In genomic region chr22:45991108-45991507, GRCh38 we compare ENCODE assay signal across 33 cellular contexts. TPM values are rescaled to one million over a fixed set of nuclear protein-coding genes. Genes with fewer than 3 reads are reported as not detected.
"Had no signal": no experiment of that assay in that cellular context is flagged by ENCODE, and none has a peak within 500 bp of the region (broad histone marks: within the 10 kb centered on the region; RNA-seq: fewer than 3 reads in every experiment).

No MANE protein-coding gene starts in this region.

- DNase-seq: activated CD4-positive, alpha-beta T cell treated with anti-CD3 and anti-CD28 coated beads for 36 hours; activated CD4-positive, alpha-beta T cell treated with anti-CD3 and anti-CD28 coated beads, Interleukin-2, amount 10 ng/mL, durations not matched to agents 7 days and 5 days; activated CD4-positive, alpha-beta T cell treated with anti-CD3 and anti-CD28 coated beads, Interleukin-2, amount 50 U/mL, for 48 hours; activated CD8-positive, alpha-beta T cell treated with anti-CD3 and anti-CD28 coated beads, Interleukin-2, amount 10 ng/mL, durations not matched to agents 7 days and 5 days; activated gamma-delta T cell; activated naive CD4-positive, alpha-beta T cell treated with Interleukin-2 at 50 U/mL for 16 hours; activated naive CD8-positive, alpha-beta T cell treated with anti-CD3 and anti-CD28 coated beads, Interleukin-2, amount 10 ng/mL, durations not matched to agents 7 days and 5 days; activated T-cell treated with anti-CD3 and anti-CD28 coated beads, Interleukin-2, amount 50 U/mL, for 24 hours; amygdala; colonic mucosa; Karpas-422; NCI-H1105; NCI-H1417 treated with DMSO at 0.1 percent for 48 hours; NCI-H187 treated with DMSO at 0.1 percent for 48 hours; NCI-H2081; NCI-H2227 treated with DMSO at 0.1 percent for 48 hours; NCI-H446; NCI-H510A treated with DMSO at 0.1 percent for 48 hours; NCI-H526 treated with DMSO at 0.1 percent for 48 hours; NCI-H774; SHP77 treated with DMSO at 0.1 percent for 48 hours; T1000 had no signal

- ATAC-seq: activated CD4-positive, alpha-beta T cell treated with anti-CD3 and anti-CD28 coated beads for 36 hours; activated CD4-positive, CD25-positive, alpha-beta regulatory T cell treated with anti-CD3 and anti-CD28 coated beads, Interleukin-2, amount 50 U/mL, for 24 hours; activated CD8-positive, alpha-beta T cell treated with anti-CD3 and anti-CD28 coated beads, Interleukin-2, amount 10 ng/mL, durations not matched to agents 7 days and 5 days; Panc1; WTC11 had no signal

- H3K36me3 ChIP-seq: ascending aorta, cardiac muscle cell, colonic mucosa, SJSA1 had no signal

- H3K27me3 Mint-ChIP-seq: activated naive CD4-positive, alpha-beta T cell treated with anti-CD3 and anti-CD28 coated beads, Interleukin-2, amount 50 U/mL, for 24 hours; central memory CD8-positive, alpha-beta T cell had no signal

- H3K27me3 ChIP-seq: ascending aorta, colonic mucosa, SJSA1 had no signal

- H3K27ac ChIP-seq: ascending aorta, cardiac muscle cell, colonic mucosa, SJSA1 had no signal

- H3K9me3 ChIP-seq: ascending aorta, colonic mucosa, SJSA1 had no signal

- H3K36me3 Mint-ChIP-seq: activated naive CD4-positive, alpha-beta T cell treated with anti-CD3 and anti-CD28 coated beads, Interleukin-2, amount 50 U/mL, for 24 hours; activated naive CD8-positive, alpha-beta T cell treated with anti-CD3 and anti-CD28 coated beads, Interleukin-2, amount 10 ng/mL, durations not matched to agents 7 days and 5 days; WTC11 had no signal

- H3K4me3 ChIP-seq: ascending aorta, cardiac muscle cell, colonic mucosa, SJSA1 had no signal

- H3K4me3 Mint-ChIP-seq: activated CD4-positive, alpha-beta T cell treated with anti-CD3 and anti-CD28 coated beads for 36 hours; activated CD4-positive, alpha-beta T cell treated with anti-CD3 and anti-CD28 coated beads, Interleukin-2, amount 10 ng/mL, durations not matched to agents 7 days and 5 days; activated CD8-positive, alpha-beta T cell treated with anti-CD3 and anti-CD28 coated beads, Interleukin-2, amount 10 ng/mL, durations not matched to agents 7 days and 5 days; activated naive CD4-positive, alpha-beta T cell treated with anti-CD3 and anti-CD28 coated beads, Interleukin-2, amount 50 U/mL, for 24 hours; activated naive CD8-positive, alpha-beta T cell treated with anti-CD3 and anti-CD28 coated beads, Interleukin-2, amount 10 ng/mL, durations not matched to agents 7 days and 5 days; activated T-cell treated with anti-CD3 and anti-CD28 coated beads, Interleukin-2, amount 50 U/mL, for 24 hours; central memory CD8-positive, alpha-beta T cell; WTC11 had no signal

- H3K9me3 Mint-ChIP-seq: activated CD4-positive, alpha-beta T cell treated with anti-CD3 and anti-CD28 coated beads, Interleukin-2, amount 10 ng/mL, durations not matched to agents 7 days and 5 days; activated naive CD4-positive, alpha-beta T cell treated with anti-CD3 and anti-CD28 coated beads, Interleukin-2, amount 50 U/mL, for 24 hours; activated naive CD8-positive, alpha-beta T cell treated with anti-CD3 and anti-CD28 coated beads, Interleukin-2, amount 10 ng/mL, durations not matched to agents 7 days and 5 days; activated T-cell treated with anti-CD3 and anti-CD28 coated beads, Interleukin-2, amount 50 U/mL, for 24 hours; activated T-helper 2 cell treated with anti-CD3 and anti-CD28 coated beads, Interferon-gamma antibody, Interleukin-2, Interleukin-4, amounts not matched to agents 10 μg/mL and 5 μg/mL and 100 μg/mL, durations not matched to agents 14 hours and 24 hours and 36 hours had no signal

- H3K4me1 Mint-ChIP-seq: activated CD4-positive, alpha-beta T cell treated with anti-CD3 and anti-CD28 coated beads for 36 hours; activated naive CD4-positive, alpha-beta T cell treated with anti-CD3 and anti-CD28 coated beads, Interleukin-2, amount 50 U/mL, for 24 hours; WTC11 had no signal

- H3K27ac Mint-ChIP-seq: activated CD4-positive, alpha-beta T cell treated with anti-CD3 and anti-CD28 coated beads for 36 hours; activated CD4-positive, alpha-beta T cell treated with anti-CD3 and anti-CD28 coated beads, Interleukin-2, amount 10 ng/mL, durations not matched to agents 7 days and 5 days; activated CD8-positive, alpha-beta T cell treated with anti-CD3 and anti-CD28 coated beads, Interleukin-2, amount 10 ng/mL, durations not matched to agents 7 days and 5 days; activated naive CD4-positive, alpha-beta T cell treated with anti-CD3 and anti-CD28 coated beads, Interleukin-2, amount 50 U/mL, for 24 hours; activated naive CD8-positive, alpha-beta T cell treated with anti-CD3 and anti-CD28 coated beads, Interleukin-2, amount 10 ng/mL, durations not matched to agents 7 days and 5 days; activated T-cell treated with anti-CD3 and anti-CD28 coated beads, Interleukin-2, amount 50 U/mL, for 24 hours; activated T-helper 2 cell treated with anti-CD3 and anti-CD28 coated beads, Interferon-gamma antibody, Interleukin-2, Interleukin-4, amounts not matched to agents 10 μg/mL and 5 μg/mL and 100 μg/mL, durations not matched to agents 14 hours and 24 hours and 36 hours; WTC11 had no signal

RNA-seq across cellular contexts. Expression of gene WNT7B, which starts 14.1 kb away (rescaled TPM):
- total RNA-seq: activated CD4-positive, alpha-beta T cell treated with anti-CD3 and anti-CD28 coated beads for 36 hours; activated CD4-positive, alpha-beta T cell treated with anti-CD3 and anti-CD28 coated beads, Interleukin-2, amount 10 ng/mL, durations not matched to agents 7 days and 5 days; activated CD8-positive, alpha-beta T cell treated with anti-CD3 and anti-CD28 coated beads, Interleukin-2, amount 10 ng/mL, durations not matched to agents 7 days and 5 days; activated naive CD8-positive, alpha-beta T cell treated with anti-CD3 and anti-CD28 coated beads, Interleukin-2, amount 10 ng/mL, durations not matched to agents 7 days and 5 days; activated T-helper 2 cell treated with anti-CD3 and anti-CD28 coated beads, Interferon-gamma antibody, Interleukin-2, Interleukin-4, amounts not matched to agents 10 μg/mL and 5 μg/mL and 100 μg/mL, durations not matched to agents 14 hours and 24 hours and 36 hours; ascending aorta; cardiac muscle cell; T-helper 1 cell treated with Interleukin-12 subunit alpha and Interleukin-12 subunit beta and Interleukin-4 antibody, amounts not matched to agents 30 ng/mL and 1 ng/mL, for 36 hours; T-helper 2 cell treated with Interferon-gamma antibody and Interleukin-4, amounts not matched to agents 100 ng/mL and 5 ng/mL, for 36 hours had no signal
- polyA plus RNA-seq: cardiac muscle cell had no signal
